8 cellular contexts compared by ENCODE assay signal in genomic region chr20:47258745-47259695, GRCh38.
DNase-seq lines count a peak whose midpoint lies in the region; ATAC-seq and TF ChIP-seq lines count a peak whose summit lies in the region.

No MANE protein-coding gene starts in this region.

- H3K27me3 ChIP-seq in adrenal gland = no peaks in the 10 kb centered on the region
- H3K27me3 ChIP-seq in kidney epithelial cell (ENCODE audit: control insufficient read depth, insufficient read depth, low read length) = no peaks in the 10 kb centered on the region
- no peaks in the 10 kb centered on the region for H3K27me3 ChIP-seq in uterus
- H3K27me3 ChIP-seq in WERI-Rb-1 (ENCODE audit: insufficient read depth, low read depth, severe bottlenecking) = no peaks in the 10 kb centered on the region

- H3K4me1 ChIP-seq in adrenal gland (replicated peaks in 1 of 2) (peaks cover 11 to 58% of the 10 kb centered on the region in 2 donors), uterus (no peaks in the 10 kb centered on the region)

- H3K36me3 ChIP-seq in adrenal gland (replicated peaks in 1 of 2) = peaks cover 0 to 44% of the 10 kb centered on the region in 2 donors
- peaks cover 3% of the 10 kb centered on the region for H3K36me3 ChIP-seq in kidney epithelial cell (ENCODE audit: control insufficient read depth, insufficient read depth, low read length)
- H3K36me3 ChIP-seq in uterus = no peaks in the 10 kb centered on the region
- peaks cover 59% of the 10 kb centered on the region for H3K36me3 ChIP-seq in WERI-Rb-1

- peak; percentile 44 for ATAC-seq in HG02678 (IDR thresholded peaks at IDR 0.05; ENCODE audit: unreplicated experiment)

- 67 to 70% (median 68%) methylated on average over 13 to 16 of the region's 16 CpGs for WGBS in adrenal gland, 4 donors

- H3K27ac ChIP-seq in adrenal gland (peak overlapping the region in 4 of 5 donors; percentile 18 to 83 (median 52)), uterus (peak overlapping the region; percentile 21 to 35), WERI-Rb-1 (no peak overlapping the region)

- H3K9me3 ChIP-seq in adrenal gland (replicated peaks in 1 of 3) (no peaks in the 10 kb centered on the region), uterus (no peaks in the 10 kb centered on the region), WERI-Rb-1 (ENCODE audit: severe bottlenecking) (no peaks in the 10 kb centered on the region)

- DNase-seq in GM10266 (ENCODE audit: extremely low spot score) (peak; percentile 67), adrenal gland (peak in 4 of 7 donors; percentile 33 to 77 (median 42)), kidney epithelial cell (ENCODE audit: low read depth) (peak; percentile 76), uterus (no peak), DMS 273 treated with DMSO at 0.1 percent for 48 hours (lab: John Stamatoyannopoulos, UW) (no peak), hippocampal formation (lab: John Stamatoyannopoulos, UW) (no peak), WERI-Rb-1 (no peak)

- no peak for TF ChIP-seq CTCF in GM10266 (IDR thresholded peaks at IDR 0.05; ENCODE audit: control insufficient read depth, insufficient read depth, low read depth, missing control alignments)
- TF ChIP-seq CTCF in adrenal gland (IDR thresholded peaks at IDR 0.05) = no peak
- TF ChIP-seq CTCF in kidney epithelial cell (IDR thresholded peaks at IDR 0.05; ENCODE audit: insufficient read depth, low read length, poor library complexity, severe bottlenecking) = no peak
- TF ChIP-seq CTCF in uterus (IDR thresholded peaks at IDR 0.05) = no peak
- TF ChIP-seq CTCF in WERI-Rb-1 (IDR thresholded peaks at IDR 0.05; ENCODE audit: low read depth, low read length) = no peak

- intact Hi-C loops in adrenal gland (cut with DNase I) (no loop called here), uterus (cut with DNase I; ENCODE audit: low total_unique reads) (no loop called here)

- TF ChIP-seq POLR2A in adrenal gland (IDR thresholded peaks at IDR 0.05) (no peak), uterus (IDR thresholded peaks at IDR 0.05) (no peak)

- H3K4me3 ChIP-seq in adrenal gland (no peak overlapping the region), kidney epithelial cell (ENCODE audit: low read depth, low read length) (no peak overlapping the region), uterus (no peak overlapping the region), WERI-Rb-1 (ENCODE audit: low read depth, low read length) (no peak overlapping the region)

Comparison
In these comparisons a context has a peak if more than half of its experiments do, and no peak if none do; other contexts are left out.
1. DNase-seq: peak in GM10266 (single experiment), adrenal gland (4 of 7) and kidney epithelial cell (single experiment); none in uterus (0 of 2), DMS 273 treated with DMSO at 0.1 percent for 48 hours (single experiment), hippocampal formation (0 of 2) and WERI-Rb-1 (single experiment).